ENCODE assay signal across 21 cellular contexts in the genomic region with DNA sequence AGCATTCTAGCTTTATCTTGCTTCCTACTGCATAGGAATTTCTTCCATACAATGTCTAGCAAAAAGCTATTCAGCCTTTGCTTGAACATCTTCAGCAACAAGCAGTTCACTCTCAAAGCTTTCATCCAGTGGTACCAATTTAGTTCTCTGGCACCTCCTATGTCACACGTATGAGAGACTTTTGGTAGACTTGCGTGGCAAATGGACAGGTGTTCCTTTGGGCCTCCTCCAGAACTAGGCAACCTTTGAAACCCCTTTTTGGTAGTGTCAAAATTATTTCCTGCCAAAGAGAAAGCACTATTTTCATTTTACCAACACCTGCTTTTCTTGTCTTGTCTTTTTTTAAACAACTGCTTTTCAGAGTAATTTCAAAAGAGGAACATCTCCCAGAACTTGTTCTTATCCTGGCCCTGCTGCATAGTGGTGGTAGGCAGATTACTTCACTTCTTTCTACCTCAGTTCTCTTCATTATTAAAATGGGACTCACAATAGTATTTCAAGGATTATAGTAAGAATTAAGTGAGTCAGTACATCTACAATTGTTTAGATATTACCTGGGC.
DNase-seq lines count a peak whose midpoint lies in the region; ATAC-seq, FAIRE-seq and TF ChIP-seq lines count a peak whose summit lies in the region.
"Had no signal": no experiment of that assay in that cellular context is flagged by ENCODE, and none has a peak within 500 bp of the region (broad histone marks: within the 10 kb centered on the region; RNA-seq: fewer than 3 reads in every experiment).

No MANE protein-coding gene starts in this region.

- no peak for TF ChIP-seq RAD21 in GM12878 (IDR thresholded peaks at IDR 0.05; ENCODE audit: insufficient read depth, low read depth, low read length)

- TF ChIP-seq POLR2A in GM12878 (IDR thresholded peaks at IDR 0.05; ENCODE audit: low read depth, low read length) (no peak), gastrocnemius medialis (IDR thresholded peaks at IDR 0.05) (no peak), GM18505 (IDR thresholded peaks at IDR 0.05; ENCODE audit: borderline replicate concordance, extremely low read depth, insufficient read depth, insufficient read length) (no peak)

- in situ Hi-C loops in GM12878 (cut with MboI), result no loop called here
- in situ Hi-C loops in gastrocnemius medialis (cut with MboI; ENCODE audit: low sequenced_read_pairs in 4 of 4), result no loop called here

- H3K4me1 ChIP-seq in Karpas-422 (ENCODE audit: low read length) (peaks cover 74% of the 10 kb centered on the region), GM12878 (ENCODE audit: control insufficient read depth, insufficient read depth, low read length) (peaks cover 20% of the 10 kb centered on the region), gastrocnemius medialis (peaks cover 75 to 85% of the 10 kb centered on the region in 2 donors)
- H3K4me1 ChIP-seq: tibial artery had no signal

- no peaks in the 10 kb centered on the region for H3K36me3 ChIP-seq in Karpas-422 (ENCODE audit: insufficient read depth, low read length)
- H3K36me3 ChIP-seq in GM12878 (ENCODE audit: control insufficient read depth in 2 of 2, insufficient read depth in 2 of 2, low read length in 1 of 2), result no peaks in the 10 kb centered on the region; a peak in 1 of 4 replicates
- H3K36me3 ChIP-seq in gastrocnemius medialis, result no peaks in the 10 kb centered on the region
- H3K36me3 ChIP-seq: brain microvascular endothelial cell, tibial artery had no signal

- RAD21 ChIA-PET in GM12878 (lab: Charles Lee; ENCODE audit: unreplicated experiment), result interaction anchor here (0.9 kb wide), 1 partner anchor 12 kb away, joined by 3 read pairs; no protein-coding TSS in a partner anchor

- H3K79me2 ChIP-seq in Karpas-422 (ENCODE audit: low read length) (peaks cover 94% of the 10 kb centered on the region), GM12878 (ENCODE audit: control insufficient read depth, insufficient read depth, low read length) (no peaks in the 10 kb centered on the region)

- H3K9me2 ChIP-seq in Karpas-422 (replicated peaks; ENCODE audit: insufficient read depth, low read length), result no peaks in the 10 kb centered on the region

- SMC1A ChIA-PET in GM12878 (lab: Charles Lee; ENCODE audit: uncharacterized antibody, unreplicated experiment), result interaction anchor here (0.6 to 1.3 kb wide), 3 partner anchors 11 to 298 kb away, joined by 3 to 4 read pairs (median 3); no protein-coding TSS in a partner anchor

- CTCF ChIA-PET in GM12878 (lab: Yijun Ruan, JAX), result interaction anchor here (0.8 to 1.1 kb wide), 2 partner anchors 13 to 197 kb away, joined by 3 read pairs; no protein-coding TSS in a partner anchor

- DNase-seq in NCI-H748 (lab: John Stamatoyannopoulos, UW; ENCODE audit: unreplicated experiment), result peak; percentile 8
- no peak for DNase-seq in NCI-H748 treated with DMSO at 0.1 percent for 48 hours (lab: John Stamatoyannopoulos, UW)
- DNase-seq in Karpas-422, result no peak
- peak; percentile 24 for DNase-seq in GM12878 (ENCODE audit: low read depth, low spot score)
- DNase-seq in gastrocnemius medialis, result no peak
- no peak for DNase-seq in stimulated activated naive CD8-positive, alpha-beta T cell treated with anti-CD3 and anti-CD28 coated beads, Interleukin-15, Interleukin-2, amounts not matched to agents 100 U/mL and 50 U/mL, for 24 hours
- no peak for DNase-seq in dedifferentiated amniotic fluid mesenchymal stem cell (ENCODE audit: extremely low spot score)
- DNase-seq: 8988T; activated CD4-positive, alpha-beta T cell treated with anti-CD3 and anti-CD28 coated beads, Interleukin-2, amount 10 ng/mL, durations not matched to agents 7 days and 5 days; brain microvascular endothelial cell; DMS79; HFFc6; kidney glomerular epithelial cell; NCI-H510A treated with DMSO at 0.1 percent for 48 hours; nucleus accumbens; stimulated activated CD4-positive, alpha-beta T cell treated with anti-CD3 and anti-CD28 coated beads, Interleukin-4, amount 100 ng/mL, for 4 hours; T-helper 17 cell; tibial artery had no signal

- peak; percentile 61 for ATAC-seq in GM12878
- ATAC-seq in gastrocnemius medialis, result no peak
- ATAC-seq in GM18505 (IDR thresholded peaks at IDR 0.05; ENCODE audit: unreplicated experiment), result no peak
- ATAC-seq in stimulated activated naive CD8-positive, alpha-beta T cell treated with anti-CD3 and anti-CD28 coated beads, Interleukin-15, Interleukin-2, amounts not matched to agents 100 U/mL and 50 U/mL, for 24 hours, result no peak
- ATAC-seq: T-helper 17 cell had no signal

- H3K9me3 ChIP-seq in Karpas-422 (ENCODE audit: low read length) (no peaks in the 10 kb centered on the region), GM12878 (replicated peaks; ENCODE audit: control insufficient read depth, insufficient read depth, low read length) (no peaks in the 10 kb centered on the region), gastrocnemius medialis (no peaks in the 10 kb centered on the region)
- H3K9me3 ChIP-seq: tibial artery had no signal

- H3K9ac ChIP-seq in Karpas-422 (ENCODE audit: low read length), result peak overlapping the region; percentile 14
- H3K9ac ChIP-seq in GM12878 (ENCODE audit: control insufficient read depth, insufficient read depth, low read length), result no peak overlapping the region
- H3K9ac ChIP-seq: KMS-11 had no signal

- POLR2A ChIA-PET in GM12878 (lab: Charles Lee), result interaction anchor here (0.5 kb wide), 1 partner anchor 256 kb away, joined by 3 read pairs; no protein-coding TSS in a partner anchor

- H3K27ac ChIP-seq in Karpas-422 (ENCODE audit: low read length) (peak overlapping the region; percentile 74), GM12878 (ENCODE audit: control insufficient read depth, insufficient read depth) (peak overlapping the region; percentile 50), gastrocnemius medialis (peak overlapping the region; percentile 91 to 97 (median 92))
- H3K27ac ChIP-seq: C4-2B, KMS-11, tibial artery had no signal

- H3K4me3 ChIP-seq in Karpas-422 (ENCODE audit: low read length) (no peak overlapping the region), GM12878 (no peak overlapping the region; the same call in 1 of the 2 replicates), gastrocnemius medialis (peak overlapping the region in 1 of 4 donors; percentile 26)
- H3K4me3 ChIP-seq: tibial artery had no signal

- intact Hi-C loops in GM12878 (cut with micrococcal nuclease; ENCODE audit: unreplicated experiment), result no loop called here
- intact Hi-C loops in gastrocnemius medialis (cut with DNase I; ENCODE audit: low total_unique reads), result loop anchor here (2.0 kb wide), 1 partner anchor 31 kb away; no protein-coding TSS in a partner anchor

- H2AFZ ChIP-seq in Karpas-422 (ENCODE audit: low read length) (no peak overlapping the region), GM12878 (ENCODE audit: control insufficient read depth, low read depth, low read length) (peak overlapping the region; percentile 4; the same call in 1 of the 2 replicates)

- FAIRE-seq in GM12878 (lab: Jason Lieb, UNC), result peak; percentile 52

- TF ChIP-seq CTCF in GM12878 (IDR thresholded peaks at IDR 0.05 in 2 of 3, conservative IDR thresholded peaks at IDR 0.05 in 1 of 3; ENCODE audit: control insufficient read depth in 2 of 3, extremely low read depth in 1 of 3, insufficient read depth in 1 of 3, low read depth in 3 of 3, low read length in 3 of 3) (no peak), gastrocnemius medialis (IDR thresholded peaks at IDR 0.05 in 4 of 5, conservative IDR thresholded peaks at IDR 0.05 in 1 of 5) (no peak)

- H3K27me3 ChIP-seq in Karpas-422 (ENCODE audit: low read length) (no peaks in the 10 kb centered on the region), GM12878 (replicated peaks in 1 of 2; ENCODE audit: control insufficient read depth in 2 of 2, insufficient read depth in 2 of 2, low read length in 1 of 2) (no peaks in the 10 kb centered on the region), gastrocnemius medialis (no peaks in the 10 kb centered on the region)
- H3K27me3 ChIP-seq: brain microvascular endothelial cell, tibial artery had no signal

- no peaks in the 10 kb centered on the region for H4K20me1 ChIP-seq in Karpas-422 (ENCODE audit: insufficient read depth, low read depth, low read length)
- no peaks in the 10 kb centered on the region for H4K20me1 ChIP-seq in GM12878 (ENCODE audit: control insufficient read depth, insufficient read depth)

- BruUV-seq in GM12878 (replicated peaks; lab: Mats Ljungman, UMichigan), result no TSS peak

- no peak for TF ChIP-seq EP300 in GM12878 (IDR thresholded peaks at IDR 0.05; ENCODE audit: borderline replicate concordance in 1 of 2, control insufficient read depth in 1 of 2, low read depth in 2 of 2, low read length in 2 of 2)

- 0% methylated on average over 2 of the region's 2 CpGs for WGBS in GM12878 (ENCODE audit: insufficient coverage, insufficient replicate concordance, low lambda C conversion rate, missing lambda C conversion rate)

- H3K4me2 ChIP-seq in Karpas-422 (ENCODE audit: low read depth, low read length, poor library complexity, severe bottlenecking) (peak overlapping the region; percentile 40), GM12878 (ENCODE audit: control insufficient read depth, insufficient read depth) (peak overlapping the region; percentile 53)
- H3K4me2 ChIP-seq: KMS-11 had no signal

TF ChIP-seq in GM12878, 131 proteins besides CTCF, POLR2A, EP300 and RAD21 (continues in another document):
- TF ChIP-seq SRF (IDR thresholded peaks at IDR 0.05; ENCODE audit: low read depth in 2 of 2, low read length in 2 of 2) (0 out of 4 replicates have a peak, but pooled peaks of 1 of the 2 experiments have one; percentile 40), MEF2A (IDR thresholded peaks at IDR 0.05; ENCODE audit: insufficient read depth, low read depth, low read length) (0 out of 2 replicates have a peak, but pooled peaks have one; percentile 23), STAT3 (IDR thresholded peaks at IDR 0.05; ENCODE audit: low read depth, low read length) (no peak)

Comparison
In these comparisons a context has a peak if more than half of its experiments do, and no peak if none do; other contexts are left out.
1. DNase-seq: peak in NCI-H748 (single experiment) and GM12878 (single experiment); none in NCI-H748 treated with DMSO at 0.1 percent for 48 hours (single experiment), Karpas-422 (single experiment), gastrocnemius medialis (0 of 2), stimulated activated naive CD8-positive, alpha-beta T cell treated with anti-CD3 and anti-CD28 coated beads, Interleukin-15, Interleukin-2, amounts not matched to agents 100 U/mL and 50 U/mL, for 24 hours (single experiment) and dedifferentiated amniotic fluid mesenchymal stem cell (single experiment).
2. Peak in every context shown above with its lines, with median percentiles within 50 percentile points of each other: H3K27ac ChIP-seq.